8 cellular contexts compared by ENCODE assay signal in the genomic region with DNA sequence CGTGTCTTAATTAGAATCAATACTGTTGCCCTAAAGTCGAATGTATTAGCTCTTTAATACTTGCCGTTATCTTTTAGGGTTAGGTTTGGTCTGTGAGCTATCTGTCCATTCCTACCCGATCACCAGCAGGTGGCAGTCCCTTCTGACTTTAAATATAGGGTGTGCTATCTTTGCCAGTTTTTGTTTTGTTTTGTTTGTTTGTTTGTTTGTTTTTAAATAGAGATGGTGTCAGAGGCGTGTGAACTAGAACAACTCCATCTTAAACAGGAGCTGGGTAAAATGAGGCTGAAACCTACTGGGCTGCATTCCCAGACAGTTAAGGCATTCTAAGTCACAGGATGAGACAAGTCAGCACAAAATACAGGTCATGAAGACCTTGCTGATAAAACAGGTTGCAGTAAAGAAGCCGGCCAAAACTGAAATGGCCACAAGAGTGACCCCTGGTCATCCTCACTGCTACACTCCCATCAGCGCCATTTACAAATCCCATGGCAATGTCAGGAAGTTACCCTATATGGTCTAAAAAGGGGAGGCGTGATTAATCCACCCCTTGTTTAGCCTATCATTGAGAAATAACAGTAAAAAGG. TPM values are rescaled to one million over a fixed set of nuclear protein-coding genes. Genes with fewer than 3 reads are reported as not detected.
A peak's percentile ranks its signal among the peaks of the same experiment; 100 is the strongest.
DNase-seq lines count a peak whose midpoint lies in the region; ATAC-seq and TF ChIP-seq lines count a peak whose summit lies in the region.

No MANE protein-coding gene starts in this region.

- POLR2A ChIA-PET in A673 (lab: Charles Lee; ENCODE audit: low non-redundant PET): no interaction called here
- POLR2A ChIA-PET in T-cell (lab: Charles Lee): interaction anchor here (0.6 to 1.0 kb wide), 5 partner anchors 60 to 453 kb away, joined by 3 to 6 read pairs (median 3); a partner anchor contains a TSS

- H3K4me3 Mint-ChIP-seq in T-cell: peak overlapping the region; percentile 91 to 96 (median 92)

- BruUV-seq in A673 (replicated peaks; lab: Mats Ljungman, UMichigan): TSS peak; percentile 39

- H3K4me1 Mint-ChIP-seq in T-cell: peaks cover 33 to 49% (median 46%) of the 10 kb centered on the region in 3 donors

- H3K36me3 ChIP-seq in A673 (ENCODE audit: insufficient read depth, low read length, poor library complexity, severe bottlenecking): no peaks in the 10 kb centered on the region

- in situ Hi-C loops in T47D (cut with HindIII; ENCODE audit: low pct_unique_long_range_greater_than_20kb, low sequenced_read_pairs): no loop called here

- TF ChIP-seq CTCF in A673 (conservative IDR thresholded peaks at IDR 0.05; ENCODE audit: low read depth, low read length) (peak; percentile 72), GM12875 (IDR thresholded peaks at IDR 0.05; ENCODE audit: borderline replicate concordance, insufficient read depth, low read depth, low read length) (peak; percentile 65; the same call in 1 of the 2 replicates), LNCaP clone FGC (IDR thresholded peaks at IDR 0.05; ENCODE audit: control insufficient read depth, extremely low read depth, insufficient read depth) (peak; percentile 83)

- intact Hi-C loops in A673 (cut with micrococcal nuclease; ENCODE audit: unreplicated experiment): no loop called here

- H3K27ac Mint-ChIP-seq in T-cell: peak overlapping the region; percentile 90 to 94

- no peak for ATAC-seq in T-cell (replicated peaks in 1 of 4)

- H3K27me3 ChIP-seq in A673 (replicated peaks; ENCODE audit: insufficient read depth, low read depth, low read length, poor library complexity): no peaks in the 10 kb centered on the region

- CTCF ChIA-PET in A673 (lab: Charles Lee): interaction anchor here (0.6 to 1.6 kb wide), 8 partner anchors 8 to 598 kb away, joined by 3 to 10 read pairs (median 5); a partner anchor contains a TSS
- CTCF ChIA-PET in T-cell (lab: Charles Lee): interaction anchor here (0.5 to 2.8 kb wide), 31 partner anchors 8 to 654 kb away, joined by 3 to 34 read pairs (median 3); a partner anchor contains a TSS

- H3K27me3 Mint-ChIP-seq in T-cell: no peaks in the 10 kb centered on the region

- H3K4me3 ChIP-seq in A673 (ENCODE audit: low read depth, low read length, poor library complexity, severe bottlenecking): peak overlapping the region; percentile 83
- peak overlapping the region; percentile 94 for H3K4me3 ChIP-seq in GM12875 (ENCODE audit: low read depth, low read length)
- peak overlapping the region; percentile 66 for H3K4me3 ChIP-seq in LNCaP clone FGC (ENCODE audit: low read depth, low read length)
- peak overlapping the region; percentile 80 to 93 (median 85) for H3K4me3 ChIP-seq in skin epidermis

- H3K36me3 Mint-ChIP-seq in T-cell: peaks cover 1% of the 10 kb centered on the region

- H3K9me3 Mint-ChIP-seq in T-cell: peaks cover 0 to 3% (median 0%) of the 10 kb centered on the region in 3 donors

- H3K27ac ChIP-seq in A673 (ENCODE audit: low read depth, low read length, poor library complexity, severe bottlenecking): peak overlapping the region; percentile 99
- peak overlapping the region in 15 of 21 experiments; percentile 16 to 99 (median 96) for H3K27ac ChIP-seq in skin epidermis

- DNase-seq in A673 (ENCODE audit: low spot score) (peak; percentile 60), LNCaP clone FGC (ENCODE audit: low read depth) (no peak), T-cell (peak in 31 of 34 experiments; percentile 5 to 64 (median 41)), T47D (ENCODE audit: low read depth in 1 of 2, low spot score in 1 of 2) (peak; percentile 64 to 67), iPS-NIHi7 (ENCODE audit: extremely low spot score) (peak; percentile 56), ureter (ENCODE audit: low spot score) (no peak)

- H3K4me1 ChIP-seq in A673 (ENCODE audit: insufficient read depth, low read length, poor library complexity, severe bottlenecking): peaks cover 19% of the 10 kb centered on the region

- no peaks in the 10 kb centered on the region for H3K9me3 ChIP-seq in A673 (ENCODE audit: low read depth, low read length, poor library complexity, severe bottlenecking)

RNA-seq across cellular contexts. Expression of a gene that starts 1.5 kb away (rescaled TPM):
- total RNA-seq in A673 (2021) (37.9 and 42.3 TPM in 2 replicates), T-cell (10 to 100 TPM; 33.2 to 42.8 (median 35.5) TPM), ureter (34.4 TPM)

Comparison
In these comparisons a context has a peak if more than half of its experiments do, and no peak if none do; other contexts are left out.
1. DNase-seq: peak in A673 (single experiment), T-cell (31 of 34), T47D (2 of 2) and iPS-NIHi7 (single experiment); none in LNCaP clone FGC (single experiment) and ureter (single experiment).
2. Peak in every context shown above with its lines, with median percentiles within 50 percentile points of each other: H3K4me3 ChIP-seq and CTCF ChIP-seq.